In the genomic region with DNA sequence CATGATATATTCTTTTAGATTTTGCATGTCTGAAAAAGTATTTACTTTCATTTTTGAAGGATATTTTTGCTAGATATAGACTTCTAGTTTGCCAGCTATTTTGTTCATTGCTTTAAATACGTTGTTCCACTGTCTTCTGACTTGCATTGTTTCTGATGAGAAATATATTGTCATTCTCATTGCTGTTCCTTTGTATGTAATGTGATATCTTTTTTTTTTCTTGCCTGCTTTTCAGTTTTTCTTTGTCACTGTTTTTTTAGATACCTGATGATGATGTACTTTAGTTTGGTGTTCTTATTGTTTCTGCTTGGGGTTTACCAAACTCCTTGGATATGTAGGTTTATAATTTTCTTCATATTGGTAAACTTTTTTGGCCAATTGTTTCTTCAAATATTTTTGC, we compare ENCODE assay signal across 2 cellular contexts.
TF ChIP-seq lines count a peak whose summit lies in the region.

No MANE protein-coding gene starts in this region.

TF ChIP-seq in HEK293, 187 proteins besides CTCF, POLR2A, EP300 and RAD21 (continued from another document):
- TF ChIP-seq, protein P1, sequence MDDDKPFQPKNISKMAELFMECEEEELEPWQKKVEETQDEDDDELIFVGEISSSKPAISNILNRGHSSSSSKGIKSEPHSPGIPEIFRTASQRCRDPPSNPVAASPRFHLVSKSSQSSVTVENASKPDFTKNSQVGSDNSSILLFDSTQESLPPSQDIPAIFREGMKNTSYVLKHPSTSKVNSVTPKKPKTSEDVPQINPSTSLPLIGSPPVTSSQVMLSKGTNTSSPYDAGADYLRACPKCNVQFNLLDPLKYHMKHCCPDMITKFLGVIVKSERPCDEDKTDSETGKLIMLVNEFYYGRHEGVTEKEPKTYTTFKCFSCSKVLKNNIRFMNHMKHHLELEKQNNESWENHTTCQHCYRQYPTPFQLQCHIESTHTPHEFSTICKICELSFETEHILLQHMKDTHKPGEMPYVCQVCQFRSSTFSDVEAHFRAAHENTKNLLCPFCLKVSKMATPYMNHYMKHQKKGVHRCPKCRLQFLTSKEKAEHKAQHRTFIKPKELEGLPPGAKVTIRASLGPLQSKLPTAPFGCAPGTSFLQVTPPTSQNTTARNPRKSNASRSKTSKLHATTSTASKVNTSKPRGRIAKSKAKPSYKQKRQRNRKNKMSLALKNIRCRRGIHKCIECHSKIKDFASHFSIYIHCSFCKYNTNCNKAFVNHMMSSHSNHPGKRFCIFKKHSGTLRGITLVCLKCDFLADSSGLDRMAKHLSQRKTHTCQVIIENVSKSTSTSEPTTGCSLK (tag by site-specific recombination; IDR thresholded peaks at IDR 0.05) = no peak
- TF ChIP-seq, protein P2, sequence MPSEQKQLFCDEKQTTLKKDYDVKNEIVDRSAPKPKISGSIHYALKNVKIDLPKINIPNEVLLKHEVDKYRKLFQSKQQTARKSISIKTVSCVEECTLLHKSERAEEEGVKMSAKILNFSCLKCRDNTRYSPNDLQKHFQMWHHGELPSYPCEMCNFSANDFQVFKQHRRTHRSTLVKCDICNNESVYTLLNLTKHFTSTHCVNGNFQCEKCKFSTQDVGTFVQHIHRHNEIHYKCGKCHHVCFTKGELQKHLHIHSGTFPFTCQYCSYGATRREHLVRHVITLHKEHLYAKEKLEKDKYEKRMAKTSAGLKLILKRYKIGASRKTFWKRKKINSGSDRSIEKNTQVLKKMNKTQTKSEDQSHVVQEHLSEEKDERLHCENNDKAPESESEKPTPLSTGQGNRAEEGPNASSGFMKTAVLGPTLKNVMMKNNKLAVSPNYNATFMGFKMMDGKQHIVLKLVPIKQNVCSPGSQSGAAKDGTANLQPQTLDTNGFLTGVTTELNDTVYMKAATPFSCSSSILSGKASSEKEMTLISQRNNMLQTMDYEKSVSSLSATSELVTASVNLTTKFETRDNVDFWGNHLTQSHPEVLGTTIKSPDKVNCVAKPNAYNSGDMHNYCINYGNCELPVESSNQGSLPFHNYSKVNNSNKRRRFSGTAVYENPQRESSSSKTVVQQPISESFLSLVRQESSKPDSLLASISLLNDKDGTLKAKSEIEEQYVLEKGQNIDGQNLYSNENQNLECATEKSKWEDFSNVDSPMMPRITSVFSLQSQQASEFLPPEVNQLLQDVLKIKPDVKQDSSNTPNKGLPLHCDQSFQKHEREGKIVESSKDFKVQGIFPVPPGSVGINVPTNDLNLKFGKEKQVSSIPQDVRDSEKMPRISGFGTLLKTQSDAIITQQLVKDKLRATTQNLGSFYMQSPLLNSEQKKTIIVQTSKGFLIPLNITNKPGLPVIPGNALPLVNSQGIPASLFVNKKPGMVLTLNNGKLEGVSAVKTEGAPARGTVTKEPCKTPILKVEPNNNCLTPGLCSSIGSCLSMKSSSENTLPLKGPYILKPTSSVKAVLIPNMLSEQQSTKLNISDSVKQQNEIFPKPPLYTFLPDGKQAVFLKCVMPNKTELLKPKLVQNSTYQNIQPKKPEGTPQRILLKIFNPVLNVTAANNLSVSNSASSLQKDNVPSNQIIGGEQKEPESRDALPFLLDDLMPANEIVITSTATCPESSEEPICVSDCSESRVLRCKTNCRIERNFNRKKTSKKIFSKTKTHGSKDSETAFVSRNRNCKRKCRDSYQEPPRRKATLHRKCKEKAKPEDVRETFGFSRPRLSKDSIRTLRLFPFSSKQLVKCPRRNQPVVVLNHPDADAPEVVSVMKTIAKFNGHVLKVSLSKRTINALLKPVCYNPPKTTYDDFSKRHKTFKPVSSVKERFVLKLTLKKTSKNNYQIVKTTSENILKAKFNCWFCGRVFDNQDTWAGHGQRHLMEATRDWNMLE (tag by site-specific recombination; conservative IDR thresholded peaks at IDR 0.05; ENCODE audit: low read depth) = 0 out of 2 replicates have a peak, but pooled peaks have one; percentile 29
- TF ChIP-seq ZNF175 (tag by site-specific recombination; IDR thresholded peaks at IDR 0.05) (no peak), ZNF37A (tag by site-specific recombination; IDR thresholded peaks at IDR 0.05) (no peak), ZNF571 (tag by site-specific recombination; IDR thresholded peaks at IDR 0.05) (no peak), ZNF677 (tag by site-specific recombination; IDR thresholded peaks at IDR 0.05) (no peak), TRIM28 (IDR thresholded peaks at IDR 0.05; ENCODE audit: borderline replicate concordance, low read length) (peak; percentile 93), ZNF521 (tag by site-specific recombination; IDR thresholded peaks at IDR 0.05) (no peak), ZNF157 (tag by site-specific recombination; IDR thresholded peaks at IDR 0.05) (no peak)

TF ChIP-seq in GM12878, 131 proteins besides CTCF, POLR2A, EP300 and RAD21 (continued from another document):
- TF ChIP-seq, protein P3, sequence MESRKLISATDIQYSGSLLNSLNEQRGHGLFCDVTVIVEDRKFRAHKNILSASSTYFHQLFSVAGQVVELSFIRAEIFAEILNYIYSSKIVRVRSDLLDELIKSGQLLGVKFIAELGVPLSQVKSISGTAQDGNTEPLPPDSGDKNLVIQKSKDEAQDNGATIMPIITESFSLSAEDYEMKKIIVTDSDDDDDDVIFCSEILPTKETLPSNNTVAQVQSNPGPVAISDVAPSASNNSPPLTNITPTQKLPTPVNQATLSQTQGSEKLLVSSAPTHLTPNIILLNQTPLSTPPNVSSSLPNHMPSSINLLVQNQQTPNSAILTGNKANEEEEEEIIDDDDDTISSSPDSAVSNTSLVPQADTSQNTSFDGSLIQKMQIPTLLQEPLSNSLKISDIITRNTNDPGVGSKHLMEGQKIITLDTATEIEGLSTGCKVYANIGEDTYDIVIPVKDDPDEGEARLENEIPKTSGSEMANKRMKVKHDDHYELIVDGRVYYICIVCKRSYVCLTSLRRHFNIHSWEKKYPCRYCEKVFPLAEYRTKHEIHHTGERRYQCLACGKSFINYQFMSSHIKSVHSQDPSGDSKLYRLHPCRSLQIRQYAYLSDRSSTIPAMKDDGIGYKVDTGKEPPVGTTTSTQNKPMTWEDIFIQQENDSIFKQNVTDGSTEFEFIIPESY (IDR thresholded peaks at IDR 0.05) = peak; percentile 81
- TF ChIP-seq NBN (IDR thresholded peaks at IDR 0.05) = peak; percentile 77
- no peak for TF ChIP-seq ASH2L (IDR thresholded peaks at IDR 0.05; ENCODE audit: borderline replicate concordance, low read depth)
- peak; percentile 99 for TF ChIP-seq CBX5 (IDR thresholded peaks at IDR 0.05; ENCODE audit: low read depth)
- TF ChIP-seq, protein P4, sequence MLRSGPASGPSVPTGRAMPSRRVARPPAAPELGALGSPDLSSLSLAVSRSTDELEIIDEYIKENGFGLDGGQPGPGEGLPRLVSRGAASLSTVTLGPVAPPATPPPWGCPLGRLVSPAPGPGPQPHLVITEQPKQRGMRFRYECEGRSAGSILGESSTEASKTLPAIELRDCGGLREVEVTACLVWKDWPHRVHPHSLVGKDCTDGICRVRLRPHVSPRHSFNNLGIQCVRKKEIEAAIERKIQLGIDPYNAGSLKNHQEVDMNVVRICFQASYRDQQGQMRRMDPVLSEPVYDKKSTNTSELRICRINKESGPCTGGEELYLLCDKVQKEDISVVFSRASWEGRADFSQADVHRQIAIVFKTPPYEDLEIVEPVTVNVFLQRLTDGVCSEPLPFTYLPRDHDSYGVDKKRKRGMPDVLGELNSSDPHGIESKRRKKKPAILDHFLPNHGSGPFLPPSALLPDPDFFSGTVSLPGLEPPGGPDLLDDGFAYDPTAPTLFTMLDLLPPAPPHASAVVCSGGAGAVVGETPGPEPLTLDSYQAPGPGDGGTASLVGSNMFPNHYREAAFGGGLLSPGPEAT (IDR thresholded peaks at IDR 0.05; ENCODE audit: low read depth) = peak; percentile 43
- TF ChIP-seq BMI1 (IDR thresholded peaks at IDR 0.05; ENCODE audit: borderline replicate concordance) = no peak
- TF ChIP-seq ZNF207 (IDR thresholded peaks at IDR 0.05; ENCODE audit: borderline replicate concordance) = no peak
- TF ChIP-seq TARDBP (IDR thresholded peaks at IDR 0.05; ENCODE audit: borderline replicate concordance) = no peak
- no peak for TF ChIP-seq KDM1A (IDR thresholded peaks at IDR 0.05; ENCODE audit: borderline replicate concordance)
- TF ChIP-seq ZNF622 (IDR thresholded peaks at IDR 0.05) = no peak
- TF ChIP-seq, protein P5, sequence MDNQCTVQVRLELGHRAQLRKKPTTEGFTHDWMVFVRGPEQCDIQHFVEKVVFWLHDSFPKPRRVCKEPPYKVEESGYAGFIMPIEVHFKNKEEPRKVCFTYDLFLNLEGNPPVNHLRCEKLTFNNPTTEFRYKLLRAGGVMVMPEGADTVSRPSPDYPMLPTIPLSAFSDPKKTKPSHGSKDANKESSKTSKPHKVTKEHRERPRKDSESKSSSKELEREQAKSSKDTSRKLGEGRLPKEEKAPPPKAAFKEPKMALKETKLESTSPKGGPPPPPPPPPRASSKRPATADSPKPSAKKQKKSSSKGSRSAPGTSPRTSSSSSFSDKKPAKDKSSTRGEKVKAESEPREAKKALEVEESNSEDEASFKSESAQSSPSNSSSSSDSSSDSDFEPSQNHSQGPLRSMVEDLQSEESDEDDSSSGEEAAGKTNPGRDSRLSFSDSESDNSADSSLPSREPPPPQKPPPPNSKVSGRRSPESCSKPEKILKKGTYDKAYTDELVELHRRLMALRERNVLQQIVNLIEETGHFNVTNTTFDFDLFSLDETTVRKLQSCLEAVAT (IDR thresholded peaks at IDR 0.05) = peak; percentile 57; the same call in 1 of the 2 replicates
- TF ChIP-seq ZNF217 (IDR thresholded peaks at IDR 0.05) = 0 out of 2 replicates have a peak, but pooled peaks have one; percentile 49
- TF ChIP-seq KLF5 (IDR thresholded peaks at IDR 0.05; ENCODE audit: partially characterized antibody) = peak; percentile 74
- no peak for TF ChIP-seq ZNF274 (IDR thresholded peaks at IDR 0.05; ENCODE audit: insufficient read depth, insufficient read length)
